ENCODE assay signal across 8 cellular contexts in genomic region chr2:159614534-159615186, GRCh38. TPM values are rescaled to one million over a fixed set of nuclear protein-coding genes. Genes with fewer than 3 reads are reported as not detected.
A peak's percentile ranks its signal among the peaks of the same experiment; 100 is the strongest.
DNase-seq lines count a peak whose midpoint lies in the region; ATAC-seq, FAIRE-seq and TF ChIP-seq lines count a peak whose summit lies in the region.

No MANE protein-coding gene starts in this region.

- H3F3A ChIP-seq in GM23248 (ENCODE audit: insufficient read depth) (peaks cover 22% of the 10 kb centered on the region), SU-DHL-6 (ENCODE audit: insufficient read depth) (0 out of 2 replicates have a peak, but pooled peaks cover 6% of the 10 kb centered on the region)

- H3K9ac ChIP-seq in GM23248 (peak overlapping the region; percentile 94), SU-DHL-6 (ENCODE audit: low read length) (no peak overlapping the region)

- H3K4me2 ChIP-seq in A549 = peak overlapping the region; percentile 95
- peak overlapping the region; percentile 87 for H3K4me2 ChIP-seq in GM23248 (ENCODE audit: unreplicated experiment)
- peak overlapping the region; percentile 64 for H3K4me2 ChIP-seq in SU-DHL-6 (ENCODE audit: low read depth, low read length, poor library complexity, severe bottlenecking)

- H3K36me3 Mint-ChIP-seq in progenitor cell of endocrine pancreas (ENCODE audit: insufficient read depth) = no peaks in the 10 kb centered on the region

- H2AFZ ChIP-seq in GM23248 = peak overlapping the region; percentile 88
- H2AFZ ChIP-seq in SU-DHL-6 (ENCODE audit: low read depth, low read length, severe bottlenecking) = no peak overlapping the region

- no peaks in the 10 kb centered on the region for H3K27me3 Mint-ChIP-seq in progenitor cell of endocrine pancreas

- H3K27me3 ChIP-seq in GM23248 (replicated peaks; ENCODE audit: insufficient read depth) (no peaks in the 10 kb centered on the region), SU-DHL-6 (ENCODE audit: low read length) (no peaks in the 10 kb centered on the region)

- TF ChIP-seq RAD21 in A549 (conservative IDR thresholded peaks at IDR 0.05 in 1 of 2, IDR thresholded peaks at IDR 0.05 in 1 of 2) = no peak

- H3K36me3 ChIP-seq in GM23248 (ENCODE audit: low read depth) (no peaks in the 10 kb centered on the region), SU-DHL-6 (ENCODE audit: low read length) (no peaks in the 10 kb centered on the region; the same call in 1 of the 2 replicates)

- ATAC-seq in A549 = peak; percentile 9 to 12; a peak in 4 of 6 replicates

- no peak for TF ChIP-seq EP300 in A549 (IDR thresholded peaks at IDR 0.05)

- POLR2A ChIA-PET in A549 (lab: Yijun Ruan, JAX) = interaction anchor here (0.5 to 6.6 kb wide), 31 partner anchors 9 to 838 kb away, joined by 3 to 84 read pairs (median 4); partner anchors contain the start of genes MARCHF7 and WDSUB1

- no peaks in the 10 kb centered on the region for H3K9me3 Mint-ChIP-seq in progenitor cell of endocrine pancreas (ENCODE audit: low read depth)

- DNase-seq in A549 (ENCODE audit: low read depth in 1 of 2, low spot score in 1 of 2) (no peak), GM23248 (peak; percentile 74), fibroblast of villous mesenchyme (ENCODE audit: low read depth) (peak; percentile 79), progenitor cell of endocrine pancreas (ENCODE audit: low spot score, unreplicated experiment) (no peak), glomerular visceral epithelial cell (ENCODE audit: extremely low spot score) (no peak), GM19240 (ENCODE audit: insufficient read length, low spot score) (no peak), SK-N-DZ (ENCODE audit: low spot score) (no peak)

- peak overlapping the region; percentile 80 for H3K4me3 Mint-ChIP-seq in progenitor cell of endocrine pancreas (ENCODE audit: low read depth)

- TF ChIP-seq CTCF in A549 (IDR thresholded peaks at IDR 0.05) (no peak), SU-DHL-6 (IDR thresholded peaks at IDR 0.05; ENCODE audit: insufficient read depth, low read length, poor library complexity, severe bottlenecking) (no peak), fibroblast of villous mesenchyme (IDR thresholded peaks at IDR 0.05; ENCODE audit: insufficient read depth, low read depth, low read length) (no peak), progenitor cell of endocrine pancreas (IDR thresholded peaks at IDR 0.05; ENCODE audit: unreplicated experiment) (no peak)

- H3K9me2 ChIP-seq in GM23248 (ENCODE audit: insufficient read depth) (no peaks in the 10 kb centered on the region), SU-DHL-6 (replicated peaks; ENCODE audit: insufficient read depth, low read length) (no peaks in the 10 kb centered on the region)

- no peak for TF ChIP-seq POLR2A in A549 (IDR thresholded peaks at IDR 0.05; ENCODE audit: low read length)

- H3K4me1 ChIP-seq in A549 (peaks cover 58% of the 10 kb centered on the region), GM23248 (ENCODE audit: insufficient read depth) (peaks cover 38% of the 10 kb centered on the region)

- H3K27ac ChIP-seq in A549 (peak overlapping the region; percentile 96 to 98), GM23248 (peak overlapping the region; percentile 98), SU-DHL-6 (ENCODE audit: low read depth, low read length) (no peak overlapping the region)

- peak overlapping the region; percentile 98 for H3K27ac Mint-ChIP-seq in progenitor cell of endocrine pancreas

- H3K9me3 ChIP-seq in A549 (no peaks in the 10 kb centered on the region), GM23248 (ENCODE audit: low read depth) (no peaks in the 10 kb centered on the region), SU-DHL-6 (ENCODE audit: insufficient read depth, low read length) (no peaks in the 10 kb centered on the region)

- H3K79me2 ChIP-seq in GM23248 (ENCODE audit: insufficient read depth) = peaks cover 52% of the 10 kb centered on the region
- H3K79me2 ChIP-seq in SU-DHL-6 (ENCODE audit: insufficient read depth, low read length) = no peaks in the 10 kb centered on the region

- CTCF ChIA-PET in A549 (lab: Yijun Ruan, JAX) = interaction anchor here (0.7 to 2.4 kb wide), 3 partner anchors 11 to 97 kb away, joined by 3 to 7 read pairs (median 3); partner anchors contain the start of gene MARCHF7

- WGBS in A549 (ENCODE audit: missing lambda C conversion rate) = under 1% methylated on average over 8 of the region's 8 CpGs
- 1% methylated on average over 8 of the region's 8 CpGs for WGBS in GM23248 (ENCODE audit: low coverage in 1 of 2, low lambda C conversion rate in 2 of 2, missing lambda C conversion rate in 2 of 2), 2 experiments

- no peak for FAIRE-seq in A549 (lab: Jason Lieb, UNC)

- in situ Hi-C loops in GM23248 (cut with MboI) = no loop called here

- H4K20me1 ChIP-seq in GM23248 (ENCODE audit: insufficient read depth) = no peaks in the 10 kb centered on the region
- peaks cover 3% of the 10 kb centered on the region; the same call in 1 of the 2 replicates for H4K20me1 ChIP-seq in SU-DHL-6 (ENCODE audit: low read depth, low read length)

- H3K4me1 Mint-ChIP-seq in progenitor cell of endocrine pancreas (ENCODE audit: low read depth) = peaks cover 38% of the 10 kb centered on the region

- peak overlapping the region; percentile 67 for H3K4me3 ChIP-seq in A549
- peak overlapping the region; percentile 91 for H3K4me3 ChIP-seq in GM23248
- no peak overlapping the region for H3K4me3 ChIP-seq in SU-DHL-6 (ENCODE audit: insufficient read depth, low read length, poor library complexity, severe bottlenecking)
- peak overlapping the region; percentile 79 for H3K4me3 ChIP-seq in fibroblast of villous mesenchyme (ENCODE audit: low read depth, low read length)

TF ChIP-seq in A549, 52 proteins besides CTCF, POLR2A, EP300 and RAD21:
- TF ChIP-seq MAX (IDR thresholded peaks at IDR 0.05) = peak; percentile 9; the same call in 1 of the 2 replicates
- no peak for TF ChIP-seq CBX8 (IDR thresholded peaks at IDR 0.05)
- TF ChIP-seq HOXA7 (CRISPR knock-in tag; IDR thresholded peaks at IDR 0.05) = peak; percentile 71; the same call in 1 of the 2 replicates
- TF ChIP-seq PHF8 (IDR thresholded peaks at IDR 0.05; ENCODE audit: borderline replicate concordance, low read depth) = peak; percentile 24; the same call in 1 of the 2 replicates
- TF ChIP-seq SMC3 (IDR thresholded peaks at IDR 0.05) = no peak
- 0 out of 2 replicates have a peak, but pooled peaks have one; percentile 29 for TF ChIP-seq RARB (CRISPR knock-in tag; IDR thresholded peaks at IDR 0.05)
- peak in 1 of 2 experiments; percentile 60; a peak in 1 of 4 replicates for TF ChIP-seq CEBPB (IDR thresholded peaks at IDR 0.05)
- no peak for TF ChIP-seq ZNF302 (CRISPR knock-in tag; IDR thresholded peaks at IDR 0.05)
- peak; percentile 53; the same call in 1 of the 2 replicates for TF ChIP-seq TP53 (CRISPR knock-in tag; IDR thresholded peaks at IDR 0.05)
- no peak for TF ChIP-seq HDAC2 (IDR thresholded peaks at IDR 0.05)
- TF ChIP-seq RNF2 (IDR thresholded peaks at IDR 0.05; ENCODE audit: borderline replicate concordance, low read depth) = no peak

RNA-seq across cellular contexts. Expression of gene BAZ2B, which starts 1.7 kb away (rescaled TPM):
- polyA plus RNA-seq in A549 (2011; rRNA removed) (47.4 and 50.6 TPM in 2 replicates), A549 (2017; fragmentation: RNase III; extraction: RNeasy Plus Mini Kit Qiagen cat#74134 plus additional on column Dnase treatment) (18.0 to 23.9 TPM (median 19.6 TPM) in 3 replicates), GM23248 (2016; fragmentation: Nextera tagmentation; extraction: Ambion mirVana) (13.9 and 17.0 TPM in 2 replicates)
- polyA plus RNA-seq in A549 (2012; cell fraction: cytosol; rRNA removed) = 5.0 and 5.8 TPM in 2 replicates
- 6.0 and 8.7 TPM in 2 replicates for polyA plus RNA-seq in A549 (2012; cell fraction: nucleus; rRNA removed)
- 111 and 160 TPM in 2 replicates for polyA minus RNA-seq in A549 (2011; rRNA and poly(A)+ RNA removed)
- total RNA-seq in GM23248 (2014; rRNA removed; shearing (Covaris generic)) = 20.5 and 26.2 TPM in 2 replicates
- total RNA-seq in fibroblast of villous mesenchyme (49.9 and 63.5 TPM in 2 replicates), progenitor cell of endocrine pancreas (150 and 155 TPM in 2 replicates)
- polyA plus RNA-seq in SK-N-DZ (2014; cell fraction: cytosol; rRNA removed) = 10.0 and 12.6 TPM in 2 replicates
- 8.6 and 11.0 TPM in 2 replicates for polyA plus RNA-seq in SK-N-DZ (2014; cell fraction: nucleus; rRNA removed)

Comparison
In these comparisons a context has a peak if more than half of its experiments do, and no peak if none do; other contexts are left out.
1. DNase-seq: peak in GM23248 (single experiment) and fibroblast of villous mesenchyme (single experiment); none in A549 (0 of 2), progenitor cell of endocrine pancreas (single experiment), glomerular visceral epithelial cell (single experiment), GM19240 (single experiment) and SK-N-DZ (single experiment).
2. Peak in every context shown above with its lines, with median percentiles within 50 percentile points of each other: H3K4me2 ChIP-seq.